In the genomic region with DNA sequence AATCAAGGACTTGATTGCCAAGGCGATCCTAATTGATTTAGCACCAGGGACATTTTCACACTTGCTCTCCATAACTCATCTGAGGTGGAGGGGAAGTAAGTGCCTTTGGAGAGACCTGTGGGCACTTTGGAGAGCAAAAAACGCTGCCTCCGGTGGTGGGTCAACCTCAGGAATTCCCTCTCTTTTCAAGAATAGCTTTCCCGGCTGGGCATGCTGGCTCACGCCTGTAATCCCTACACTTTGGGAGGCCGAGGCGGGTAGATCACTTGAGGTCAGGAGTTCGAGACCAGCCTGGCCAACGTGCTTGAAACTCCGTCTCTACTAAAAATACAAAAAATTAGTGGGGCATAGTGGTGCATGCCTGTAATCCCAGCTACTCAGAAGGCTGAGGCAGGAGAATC, we compare ENCODE assay signal across 8 cellular contexts. TPM values are rescaled to one million over a fixed set of nuclear protein-coding genes. Genes with fewer than 3 reads are reported as not detected.
DNase-seq lines count a peak whose midpoint lies in the region; ATAC-seq and TF ChIP-seq lines count a peak whose summit lies in the region.

No MANE protein-coding gene starts in this region.

- peaks cover 19% of the 10 kb centered on the region for H3K79me2 ChIP-seq in PC-9 (ENCODE audit: low read depth)

- CTCF ChIA-PET in PC-9 (lab: Charles Lee): interaction anchor here (1.8 kb wide), 1 partner anchor 39 kb away, joined by 6 read pairs; no protein-coding TSS in a partner anchor

- H3K36me3 ChIP-seq in PC-9 (ENCODE audit: low read depth) (no peaks in the 10 kb centered on the region), duodenal mucosa (ENCODE audit: control insufficient read depth in 1 of 2, insufficient read depth in 2 of 2, low read length in 2 of 2) (no peaks in the 10 kb centered on the region)

- H3K27ac Mint-ChIP-seq in progenitor cell of endocrine pancreas: no peak overlapping the region

- peak overlapping the region; percentile 46 to 76 for H3K9ac ChIP-seq in duodenal mucosa (ENCODE audit: low read depth in 1 of 2, low read length in 2 of 2)

- TF ChIP-seq CTCF in PC-9 (conservative IDR thresholded peaks at IDR 0.05): no peak
- no peak for TF ChIP-seq CTCF in progenitor cell of endocrine pancreas (IDR thresholded peaks at IDR 0.05; ENCODE audit: unreplicated experiment)

- no TSS peak for BruUV-seq in PC-9 (replicated peaks; lab: Mats Ljungman, UMichigan)

- intact Hi-C loops in PC-9 (cut with micrococcal nuclease; ENCODE audit: unreplicated experiment): loop anchor here (1.0 to 2.0 kb wide), 2 partner anchors 23 to 34 kb away; no protein-coding TSS in a partner anchor

- peak overlapping the region; percentile 72 for H2AFZ ChIP-seq in PC-9

- H3K9me3 ChIP-seq in PC-9 (ENCODE audit: insufficient read depth, low read depth) (no peaks in the 10 kb centered on the region), duodenal mucosa (ENCODE audit: control insufficient read depth in 1 of 2, low read length in 2 of 2) (no peaks in the 10 kb centered on the region)

- H3F3A ChIP-seq in PC-9 (ENCODE audit: insufficient read depth, low read depth): peaks cover 25% of the 10 kb centered on the region

- no peaks in the 10 kb centered on the region for H3K27me3 ChIP-seq in PC-9 (ENCODE audit: insufficient read depth, low read depth)
- no peaks in the 10 kb centered on the region for H3K27me3 ChIP-seq in duodenal mucosa (ENCODE audit: control insufficient read depth in 1 of 2, insufficient read depth in 2 of 2, low read length in 2 of 2)

- H3K9me3 Mint-ChIP-seq in progenitor cell of endocrine pancreas (ENCODE audit: low read depth): peaks cover 5% of the 10 kb centered on the region

- peak overlapping the region; percentile 88 for H3K4me2 ChIP-seq in PC-9

- H3K4me1 Mint-ChIP-seq in progenitor cell of endocrine pancreas (ENCODE audit: low read depth): no peaks in the 10 kb centered on the region

- H3K4me3 ChIP-seq in PC-9 (peak overlapping the region; percentile 86; the same call in 1 of the 2 replicates), duodenal mucosa (ENCODE audit: low read depth in 1 of 2, low read length in 2 of 2) (peak overlapping the region; percentile 77 to 84)

- H3K9me2 ChIP-seq in PC-9 (ENCODE audit: insufficient read depth): no peaks in the 10 kb centered on the region

- H3K27me3 Mint-ChIP-seq in progenitor cell of endocrine pancreas: peaks cover 55% of the 10 kb centered on the region

- H3K36me3 Mint-ChIP-seq in progenitor cell of endocrine pancreas (ENCODE audit: insufficient read depth): no peaks in the 10 kb centered on the region

- peak; percentile 60 for DNase-seq in ELF-1 (ENCODE audit: low read depth, low spot score)
- DNase-seq in PC-9: peak in 1 of 2 experiments; percentile 37
- DNase-seq in renal cortical epithelial cell (ENCODE audit: low read depth): peak; percentile 76
- no peak for DNase-seq in progenitor cell of endocrine pancreas (ENCODE audit: low spot score, unreplicated experiment)

- no peak overlapping the region for H3K4me3 Mint-ChIP-seq in progenitor cell of endocrine pancreas (ENCODE audit: low read depth)

- peak overlapping the region; percentile 90 for H3K27ac ChIP-seq in PC-9
- peak overlapping the region; percentile 81 for H3K27ac ChIP-seq in duodenal mucosa (ENCODE audit: low read depth, low read length)

- POLR2A ChIA-PET in PC-9 (lab: Charles Lee; ENCODE audit: unreplicated experiment): interaction anchor here (0.5 to 1.0 kb wide), 5 partner anchors 35 to 57 kb away, joined by 3 to 4 read pairs (median 3); partner anchors contain the start of gene PRPS1

- no peaks in the 10 kb centered on the region for H4K20me1 ChIP-seq in PC-9 (ENCODE audit: insufficient read depth)

- H3K4me1 ChIP-seq in PC-9 (replicated peaks; ENCODE audit: insufficient read depth) (peaks cover 44% of the 10 kb centered on the region), duodenal mucosa (ENCODE audit: control insufficient read depth in 1 of 2, insufficient read depth in 2 of 2, low read length in 2 of 2) (peaks cover 44 to 49% of the 10 kb centered on the region in 2 donors)

- ATAC-seq in HG03135 (IDR thresholded peaks at IDR 0.05; ENCODE audit: unreplicated experiment): no peak
- no peak for ATAC-seq in HG02642 (IDR thresholded peaks at IDR 0.05; ENCODE audit: poor library complexity, unreplicated experiment)
- no peak for ATAC-seq in HG03469 (IDR thresholded peaks at IDR 0.05; ENCODE audit: unreplicated experiment)

RNA-seq across cellular contexts. Expression of gene PRPS1, which starts 49.2 kb away (rescaled TPM):
- total RNA-seq in PC-9 (2021): 67.4 and 67.9 TPM in 2 replicates
- total RNA-seq in renal cortical epithelial cell: 74.9 and 89.8 TPM in 2 replicates
- total RNA-seq in progenitor cell of endocrine pancreas: 35.6 and 36.3 TPM in 2 replicates
